ENCODE assay signal across 9 cellular contexts in the genomic region with DNA sequence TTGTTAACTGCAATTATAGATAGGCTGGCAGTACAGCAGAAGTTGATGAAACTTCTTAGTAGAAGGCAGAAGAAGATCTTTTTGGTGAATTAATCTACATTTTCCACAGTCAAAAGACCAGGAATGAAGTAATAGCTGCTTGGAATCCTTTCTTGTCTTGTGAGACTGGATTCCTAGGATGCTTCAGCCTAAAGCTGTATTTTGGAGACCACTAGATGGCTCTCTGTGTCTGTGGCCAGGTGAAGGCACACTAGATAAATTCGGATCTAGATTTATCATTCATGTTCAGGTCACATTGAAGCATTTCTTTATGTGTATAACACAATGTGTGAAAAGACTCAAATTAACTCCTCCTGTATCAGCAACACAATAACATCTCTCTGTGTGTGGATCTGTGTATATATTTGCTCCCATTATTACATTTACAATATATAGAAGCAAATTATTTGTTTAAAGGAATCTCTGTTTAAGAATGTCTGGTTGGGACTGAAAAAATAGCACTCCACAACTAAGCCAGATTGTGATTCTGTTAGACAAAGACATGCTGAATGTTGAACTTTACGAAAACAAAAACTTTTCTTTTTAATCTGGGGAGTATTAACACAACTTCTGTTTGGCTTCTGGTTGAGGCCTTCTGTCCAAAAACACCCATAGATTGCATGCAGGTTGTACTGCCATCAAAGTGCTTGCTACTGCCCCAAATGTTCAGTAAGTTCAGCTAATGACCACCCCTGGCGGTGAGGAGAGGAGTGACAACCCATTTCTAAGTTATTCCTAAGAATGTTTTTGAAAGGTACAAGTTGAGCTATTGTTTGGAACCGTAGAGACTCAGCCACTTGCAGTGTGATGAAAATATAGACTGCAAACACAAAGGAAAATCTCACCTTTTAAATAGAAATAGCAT. TPM values are rescaled to one million over a fixed set of nuclear protein-coding genes. Genes with fewer than 3 reads are reported as not detected.
A peak's percentile ranks its signal among the peaks of the same experiment; 100 is the strongest.
DNase-seq lines count a peak whose midpoint lies in the region; ATAC-seq and TF ChIP-seq lines count a peak whose summit lies in the region.
"Had no signal": no experiment of that assay in that cellular context is flagged by ENCODE, and none has a peak within 500 bp of the region (broad histone marks: within the 10 kb centered on the region; RNA-seq: fewer than 3 reads in every experiment).

No MANE protein-coding gene starts in this region.

- H3K27me3 Mint-ChIP-seq in Calu3 (ENCODE audit: unreplicated experiment) = peaks cover 29% of the 10 kb centered on the region
- H3K27me3 Mint-ChIP-seq in neural progenitor cell (ENCODE audit: insufficient read depth, low read depth) = peaks cover 5% of the 10 kb centered on the region

- no peaks in the 10 kb centered on the region for H3K9me3 ChIP-seq in neural progenitor cell (ENCODE audit: low read depth)
- no peaks in the 10 kb centered on the region for H3K9me3 ChIP-seq in thyroid gland

- H3F3A ChIP-seq in neural progenitor cell (ENCODE audit: low read depth) = no peaks in the 10 kb centered on the region

- no TSS peak for BruUV-seq in Calu3 (replicated peaks; lab: Mats Ljungman, UMichigan)

- TF ChIP-seq POLR2A in thyroid gland (IDR thresholded peaks at IDR 0.05) = no peak

- H3K9ac ChIP-seq in neural progenitor cell = no peak overlapping the region

- no peak overlapping the region for H3K27ac ChIP-seq in neural progenitor cell
- H3K27ac ChIP-seq in thyroid gland = no peak overlapping the region

- TF ChIP-seq CTCF in Calu3 (IDR thresholded peaks at IDR 0.05; ENCODE audit: unreplicated experiment) = no peak
- peak; percentile 58 for TF ChIP-seq CTCF in neural progenitor cell (IDR thresholded peaks at IDR 0.05)
- TF ChIP-seq CTCF in thyroid gland (IDR thresholded peaks at IDR 0.05) = peak in 2 of 6 experiments; percentile 29 to 39

- H2AFZ ChIP-seq in neural progenitor cell (replicated peaks) = no peak overlapping the region

- H3K4me3 ChIP-seq in neural progenitor cell (no peak overlapping the region), thyroid gland (replicated peaks in 1 of 3) (no peak overlapping the region)

- CTCF ChIA-PET in Calu3 (lab: Charles Lee) = no interaction called here

- no peak overlapping the region for H3K4me2 ChIP-seq in neural progenitor cell

- H3K9me3 Mint-ChIP-seq in Calu3 (ENCODE audit: low read depth, unreplicated experiment) (no peaks in the 10 kb centered on the region), neural progenitor cell (peaks cover 4% of the 10 kb centered on the region)

- H3K36me3 Mint-ChIP-seq in Calu3 (ENCODE audit: insufficient read depth, unreplicated experiment) (no peaks in the 10 kb centered on the region), neural progenitor cell (peaks cover 2% of the 10 kb centered on the region)
- H3K36me3 Mint-ChIP-seq: naive B cell had no signal

- H3K4me1 Mint-ChIP-seq in Calu3 (ENCODE audit: low read depth, unreplicated experiment) (no peaks in the 10 kb centered on the region), neural progenitor cell (no peaks in the 10 kb centered on the region)
- H3K4me1 Mint-ChIP-seq: naive B cell had no signal

- 42 to 48% methylated on average over 4 of the region's 4 CpGs for whole genome bisulfite sequencing in thyroid gland, 2 donors

- peak; percentile 23 for DNase-seq in Calu3
- peak; percentile 25 for DNase-seq in NCI-H345 treated with DMSO at 0.1 percent for 48 hours (lab: John Stamatoyannopoulos, UW; ENCODE audit: unreplicated experiment)
- DNase-seq in cerebellum (ENCODE audit: low spot score) = peak; percentile 21
- DNase-seq in neural progenitor cell (ENCODE audit: low spot score) = peak; percentile 55
- DNase-seq in activated naive CD4-positive, alpha-beta T cell (lab: John Stamatoyannopoulos, UW) = no peak
- no peak for DNase-seq in thyroid gland
- DNase-seq: naive B cell had no signal

- H4K20me1 ChIP-seq in neural progenitor cell (ENCODE audit: low read depth) = no peaks in the 10 kb centered on the region

- no peak overlapping the region for H3K27ac Mint-ChIP-seq in Calu3 (ENCODE audit: unreplicated experiment)
- H3K27ac Mint-ChIP-seq in neural progenitor cell = no peak overlapping the region
- H3K27ac Mint-ChIP-seq: naive B cell had no signal

- no peaks in the 10 kb centered on the region for H3K36me3 ChIP-seq in neural progenitor cell
- H3K36me3 ChIP-seq in thyroid gland = no peaks in the 10 kb centered on the region

- intact Hi-C loops in Calu3 (cut with micrococcal nuclease; ENCODE audit: unreplicated experiment) (loop anchor here (1.0 kb wide), 1 partner anchor 126 kb away; no protein-coding TSS in a partner anchor), thyroid gland (cut with DNase I) (no loop called here)

- H3K27me3 ChIP-seq in neural progenitor cell (peaks cover 25% of the 10 kb centered on the region), thyroid gland (no peaks in the 10 kb centered on the region)

- no peaks in the 10 kb centered on the region for H3K79me2 ChIP-seq in neural progenitor cell (ENCODE audit: low read depth)

- no peak overlapping the region for H3K4me3 Mint-ChIP-seq in Calu3 (ENCODE audit: low read depth, unreplicated experiment)
- H3K4me3 Mint-ChIP-seq in neural progenitor cell = no peak overlapping the region
- H3K4me3 Mint-ChIP-seq: naive B cell had no signal

- ATAC-seq in GM18517 (IDR thresholded peaks at IDR 0.05; ENCODE audit: unreplicated experiment) = peak; percentile 85
- ATAC-seq in HG02885 (IDR thresholded peaks at IDR 0.05; ENCODE audit: poor library complexity, unreplicated experiment) = peak; percentile 97

- H3K4me1 ChIP-seq in neural progenitor cell = no peaks in the 10 kb centered on the region
- no peaks in the 10 kb centered on the region for H3K4me1 ChIP-seq in thyroid gland

RNA-seq across cellular contexts. Expression of a gene that starts 10.6 kb away (rescaled TPM):
- total RNA-seq in Calu3 (2022) (not detected in 2 replicates), cerebellum (5.8 TPM), neural progenitor cell (ENCODE audit: low replicate concordance) (not detected in 2 replicates), thyroid gland (not detected)

Comparison
In these comparisons a context has a peak if more than half of its experiments do, and no peak if none do; other contexts are left out.
1. DNase-seq: peak in Calu3 (single experiment), NCI-H345 treated with DMSO at 0.1 percent for 48 hours (single experiment), cerebellum (single experiment) and neural progenitor cell (single experiment); none in activated naive CD4-positive, alpha-beta T cell (0 of 4) and thyroid gland (0 of 2).